9 cellular contexts compared by ENCODE assay signal in genomic region chr18:28178720-28179119, GRCh38. TPM values are rescaled to one million over a fixed set of nuclear protein-coding genes. Genes with fewer than 3 reads are reported as not detected.
DNase-seq lines count a peak whose midpoint lies in the region; TF ChIP-seq lines count a peak whose summit lies in the region.
"Had no signal": no experiment of that assay in that cellular context is flagged by ENCODE, and none has a peak within 500 bp of the region (broad histone marks: within the 10 kb centered on the region; RNA-seq: fewer than 3 reads in every experiment).

No MANE protein-coding gene starts in this region.

- H3K27ac Mint-ChIP-seq in osteocyte (ENCODE audit: unreplicated experiment), result no peak overlapping the region

- H3K27me3 Mint-ChIP-seq in osteocyte (ENCODE audit: unreplicated experiment), result no peaks in the 10 kb centered on the region

- H3K4me3 Mint-ChIP-seq in osteocyte (ENCODE audit: unreplicated experiment), result peak overlapping the region; percentile 79

- peaks cover 19% of the 10 kb centered on the region for H3K4me1 Mint-ChIP-seq in osteocyte (ENCODE audit: unreplicated experiment)

- H3K36me3 Mint-ChIP-seq in osteocyte (ENCODE audit: unreplicated experiment), result no peaks in the 10 kb centered on the region

- H3K4me3 ChIP-seq in fibroblast of the aortic adventitia (ENCODE audit: low read depth, low read length), result peak overlapping the region; percentile 81

- TF ChIP-seq CTCF in fibroblast of the aortic adventitia (IDR thresholded peaks at IDR 0.05; ENCODE audit: insufficient read depth, low read length) (no peak), osteocyte (IDR thresholded peaks at IDR 0.05) (no peak)

- DNase-seq in DMS53 (lab: John Stamatoyannopoulos, UW) (peak; percentile 4), DMS53 treated with DMSO at 0.1 percent for 48 hours (lab: John Stamatoyannopoulos, UW; ENCODE audit: unreplicated experiment) (no peak), M059J (ENCODE audit: low read depth) (peak; percentile 73), fibroblast of the aortic adventitia (ENCODE audit: low read depth) (peak; percentile 57), osteocyte (ENCODE audit: extremely low spot score, unreplicated experiment) (no peak), GM19240 (ENCODE audit: insufficient read length, low spot score) (no peak)
- no peak for DNase-seq in stimulated activated CD4-positive, alpha-beta T cell treated with anti-CD3 and anti-CD28 coated beads, Interleukin-15, amount 100 ng/mL, for 24 hours
- no peak for DNase-seq in stimulated activated naive CD4-positive, alpha-beta T cell treated with Interleukin-2 at 50 U/mL for 16 hours (lab: John Stamatoyannopoulos, UW)
- DNase-seq: Karpas-422 had no signal

- H3K9me3 Mint-ChIP-seq in osteocyte (ENCODE audit: unreplicated experiment), result no peaks in the 10 kb centered on the region

RNA-seq across cellular contexts. Expression of gene CDH2, which starts 1.8 kb away (rescaled TPM):
- 70.9 and 104 TPM in 2 replicates for total RNA-seq in M059J (2014; rRNA removed; shearing (Covaris generic))
- total RNA-seq in fibroblast of the aortic adventitia (ENCODE audit: low replicate concordance) (38.3 and 64.1 TPM in 2 replicates), osteocyte (83.8 and 87.2 TPM in 2 replicates)

Comparison
In these comparisons a context has a peak if more than half of its experiments do, and no peak if none do; other contexts are left out.
1. DNase-seq: peak in DMS53 (single experiment), M059J (single experiment) and fibroblast of the aortic adventitia (single experiment); none in DMS53 treated with DMSO at 0.1 percent for 48 hours (single experiment), osteocyte (single experiment), stimulated activated CD4-positive, alpha-beta T cell treated with anti-CD3 and anti-CD28 coated beads, Interleukin-15, amount 100 ng/mL, for 24 hours (single experiment), GM19240 (single experiment) and stimulated activated naive CD4-positive, alpha-beta T cell treated with Interleukin-2 at 50 U/mL for 16 hours (single experiment).